In genomic region chr2:217743407-217743806, GRCh38 we compare ENCODE assay signal across 13 cellular contexts.
DNase-seq lines count a peak whose midpoint lies in the region; ATAC-seq and TF ChIP-seq lines count a peak whose summit lies in the region.
"Had no signal": no experiment of that assay in that cellular context is flagged by ENCODE, and none has a peak within 500 bp of the region (broad histone marks: within the 10 kb centered on the region; RNA-seq: fewer than 3 reads in every experiment).

No MANE protein-coding gene starts in this region.

- peaks cover 8% of the 10 kb centered on the region for H3K36me3 ChIP-seq in right atrium auricular region
- H3K36me3 ChIP-seq in heart right ventricle, result no peaks in the 10 kb centered on the region
- H3K36me3 ChIP-seq in esophagus muscularis mucosa, result peaks cover 0 to 16% (median 8%) of the 10 kb centered on the region in 4 donors
- H3K36me3 ChIP-seq in sigmoid colon, result peaks cover 0 to 18% (median 8%) of the 10 kb centered on the region in 4 donors
- no peaks in the 10 kb centered on the region for H3K36me3 ChIP-seq in Peyer's patch
- H3K36me3 ChIP-seq: SJCRH30 had no signal

- H3K4me3 ChIP-seq in right atrium auricular region (no peak overlapping the region), heart right ventricle (no peak overlapping the region), esophagus muscularis mucosa (no peak overlapping the region), sigmoid colon (no peak overlapping the region), Peyer's patch (no peak overlapping the region)
- H3K4me3 ChIP-seq: SJCRH30 had no signal

- TF ChIP-seq POLR2A in esophagus muscularis mucosa (IDR thresholded peaks at IDR 0.05; ENCODE audit: low read depth) (no peak), sigmoid colon (IDR thresholded peaks at IDR 0.05) (no peak), GM18505 (IDR thresholded peaks at IDR 0.05; ENCODE audit: borderline replicate concordance, extremely low read depth, insufficient read depth, insufficient read length) (no peak), Peyer's patch (IDR thresholded peaks at IDR 0.05) (no peak)

- intact Hi-C loops in heart right ventricle (cut with DNase I) (loop anchor here in 1 of 10 donors (10.0 kb wide), 1 partner anchor 1219 kb away; no protein-coding TSS in a partner anchor), esophagus muscularis mucosa (cut with DNase I) (no loop called here), sigmoid colon (cut with DNase I) (no loop called here)

- H3K27me3 ChIP-seq in right atrium auricular region, result no peaks in the 10 kb centered on the region
- H3K27me3 ChIP-seq in heart right ventricle, result no peaks in the 10 kb centered on the region
- no peaks in the 10 kb centered on the region for H3K27me3 ChIP-seq in esophagus muscularis mucosa
- no peaks in the 10 kb centered on the region for H3K27me3 ChIP-seq in sigmoid colon
- H3K27me3 ChIP-seq in Peyer's patch, result no peaks in the 10 kb centered on the region
- H3K27me3 ChIP-seq: SJCRH30 had no signal

- peaks cover 0 to 12% of the 10 kb centered on the region in 2 donors for H3K4me1 ChIP-seq in right atrium auricular region
- H3K4me1 ChIP-seq in heart right ventricle, result peaks cover 0 to 28% (median 5%) of the 10 kb centered on the region in 9 donors
- H3K4me1 ChIP-seq in esophagus muscularis mucosa, result peaks cover 0 to 70% (median 41%) of the 10 kb centered on the region in 4 donors
- H3K4me1 ChIP-seq in sigmoid colon, result peaks cover 0 to 57% (median 46%) of the 10 kb centered on the region in 4 donors
- no peaks in the 10 kb centered on the region for H3K4me1 ChIP-seq in Peyer's patch

- no peaks in the 10 kb centered on the region for H3K9me3 ChIP-seq in right atrium auricular region
- H3K9me3 ChIP-seq in heart right ventricle, result peaks cover 0 to 9% (median 0%) of the 10 kb centered on the region in 11 donors
- H3K9me3 ChIP-seq in esophagus muscularis mucosa, result no peaks in the 10 kb centered on the region
- H3K9me3 ChIP-seq in sigmoid colon, result no peaks in the 10 kb centered on the region
- H3K9me3 ChIP-seq in Peyer's patch, result no peaks in the 10 kb centered on the region
- H3K9me3 ChIP-seq: SJCRH30 had no signal

- TF ChIP-seq EP300 in esophagus muscularis mucosa (IDR thresholded peaks at IDR 0.05) (no peak), sigmoid colon (IDR thresholded peaks at IDR 0.05) (no peak)

- ATAC-seq in heart right ventricle (no peak), GM18505 (IDR thresholded peaks at IDR 0.05; ENCODE audit: unreplicated experiment) (no peak)

- no peak for TF ChIP-seq CTCF in right atrium auricular region (IDR thresholded peaks at IDR 0.05)
- no peak for TF ChIP-seq CTCF in heart right ventricle (IDR thresholded peaks at IDR 0.05)
- no peak for TF ChIP-seq CTCF in esophagus muscularis mucosa (IDR thresholded peaks at IDR 0.05)
- TF ChIP-seq CTCF in sigmoid colon (IDR thresholded peaks at IDR 0.05), result no peak
- TF ChIP-seq CTCF in Peyer's patch (IDR thresholded peaks at IDR 0.05), result no peak

- H3K27ac ChIP-seq in right atrium auricular region (no peak overlapping the region), heart right ventricle (peak overlapping the region in 4 of 10 donors; percentile 28 to 34 (median 32)), esophagus muscularis mucosa (replicated peaks in 1 of 4) (peak overlapping the region in 1 of 4 donors; percentile 36), sigmoid colon (peak overlapping the region in 3 of 4 donors; percentile 3 to 32 (median 25)), Peyer's patch (no peak overlapping the region)
- H3K27ac ChIP-seq: SJCRH30 had no signal

- WGBS in heart right ventricle, 2 donors, result 86 to 100% methylated on average over 2 of the region's 2 CpGs
- WGBS in esophagus muscularis mucosa, result 88% methylated on average over 2 of the region's 2 CpGs
- 79 to 88% methylated on average over 2 of the region's 2 CpGs for WGBS in sigmoid colon, 2 donors

- peak; percentile 38 for DNase-seq in right atrium auricular region (ENCODE audit: low spot score)
- no peak for DNase-seq in heart right ventricle
- peak; percentile 81 for DNase-seq in esophagus muscularis mucosa (ENCODE audit: extremely low spot score)
- DNase-seq in sigmoid colon, result no peak
- no peak for DNase-seq in NOMO-1 treated with dmso at 0.1 percent for 144 hours (lab: John Stamatoyannopoulos, UW; ENCODE audit: unreplicated experiment)
- no peak for DNase-seq in Peyer's patch
- DNase-seq: AML-193, Karpas-422, NCI-H2171, NCI-H524 treated with DMSO at 0.1 percent for 48 hours, NCI-H82, SJCRH30 had no signal

Comparison
In these comparisons a context has a peak if more than half of its experiments do, and no peak if none do; other contexts are left out.
1. DNase-seq: peak in right atrium auricular region (single experiment) and esophagus muscularis mucosa (single experiment); none in heart right ventricle (0 of 2), sigmoid colon (single experiment), NOMO-1 treated with dmso at 0.1 percent for 144 hours (single experiment) and Peyer's patch (0 of 3).
2. H3K27ac ChIP-seq: peak in sigmoid colon (3 of 4); none in right atrium auricular region (0 of 2) and Peyer's patch (0 of 4).